30 cellular contexts compared by ENCODE assay signal in the genomic region with DNA sequence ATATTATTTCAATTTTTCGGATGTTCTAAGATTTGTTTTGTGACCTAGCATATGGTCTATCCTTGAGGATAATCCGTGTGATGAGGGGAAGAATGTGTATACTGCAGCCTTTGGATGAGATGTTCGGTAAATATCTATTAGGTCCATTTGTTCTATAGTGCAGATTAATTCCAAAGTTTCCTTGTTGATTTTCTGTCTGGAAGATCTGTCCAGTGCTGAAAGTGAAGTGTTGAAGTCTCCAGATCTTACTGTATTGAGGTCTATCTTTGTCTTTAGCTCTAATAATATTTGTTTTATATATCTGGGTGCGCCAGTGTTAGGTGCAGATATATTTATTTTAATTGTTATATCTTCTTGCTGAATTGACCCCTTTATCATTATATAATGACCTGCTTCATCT. TPM values are rescaled to one million over a fixed set of nuclear protein-coding genes. Genes with fewer than 3 reads are reported as not detected.
"Had no signal": no experiment of that assay in that cellular context is flagged by ENCODE, and none has a peak within 500 bp of the region (broad histone marks: within the 10 kb centered on the region; RNA-seq: fewer than 3 reads in every experiment).

No MANE protein-coding gene starts in this region.

- H3K36me3 ChIP-seq: ascending aorta, cardiac muscle cell had no signal

- ATAC-seq: activated CD8-positive, alpha-beta memory T cell treated with anti-CD3 and anti-CD28 coated beads, Interleukin-2, amount 10 ng/mL, durations not matched to agents 7 days and 5 days; activated CD8-positive, alpha-beta T cell treated with anti-CD3 and anti-CD28 coated beads, Interleukin-2, amount 10 ng/mL, durations not matched to agents 7 days and 5 days; activated naive CD8-positive, alpha-beta T cell treated with anti-CD3 and anti-CD28 coated beads, Interleukin-2, amount 50 U/mL, for 24 hours had no signal

- H3K9me3 ChIP-seq: ascending aorta had no signal

- H3K27me3 ChIP-seq: ascending aorta, cardiac muscle cell had no signal

- FAIRE-seq: bronchial epithelial cell, TTC549 had no signal

- H3K4me3 ChIP-seq: ascending aorta, cardiac muscle cell had no signal

- DNase-seq: activated B cell treated with CpG ODN at 0.5 μM for 24 hours; activated CD4-positive, alpha-beta memory T cell treated with anti-CD3 and anti-CD28 coated beads, Interleukin-2, amount 10 ng/mL, durations not matched to agents 7 days and 5 days; activated CD4-positive, alpha-beta T cell treated with anti-CD3 and anti-CD28 coated beads for 4 hours; activated CD4-positive, alpha-beta T cell treated with anti-CD3 and anti-CD28 coated beads, Interleukin-2, amount 10 ng/mL, durations not matched to agents 24 days and 14 days; activated CD4-positive, alpha-beta T cell treated with anti-CD3 and anti-CD28 coated beads, Interleukin-2, amount 50 U/mL, for 48 hours; activated CD4-positive, CD25-positive, alpha-beta regulatory T cell treated with anti-CD3 and anti-CD28 coated beads, Interleukin-2, amount 50 U/mL, for 72 hours; activated CD8-positive, alpha-beta memory T cell treated with anti-CD3 and anti-CD28 coated beads for 24 hours; activated CD8-positive, alpha-beta memory T cell treated with anti-CD3 and anti-CD28 coated beads, Interleukin-2, amount 10 ng/mL, durations not matched to agents 7 days and 5 days; activated CD8-positive, alpha-beta memory T cell treated with anti-CD3 and anti-CD28 coated beads, Interleukin-2, amount 50 U/mL, for 48 hours; activated CD8-positive, alpha-beta T cell treated with anti-CD3 and anti-CD28 coated beads, Interleukin-2, amount 10 ng/mL, durations not matched to agents 7 days and 5 days; activated effector memory CD4-positive, alpha-beta T cell treated with Interleukin-2 at 50 U/mL for 16 hours; activated gamma-delta T cell; activated naive CD4-positive, alpha-beta T cell treated with anti-CD3 and anti-CD28 coated beads, Interleukin-2, amount 10 ng/mL, durations not matched to agents 7 days and 5 days; activated naive CD4-positive, alpha-beta T cell treated with Interleukin-2 at 50 U/mL for 16 hours; activated naive CD8-positive, alpha-beta T cell treated with anti-CD3 and anti-CD28 coated beads, Interleukin-2, amount 10 ng/mL, durations not matched to agents 7 days and 5 days; activated naive CD8-positive, alpha-beta T cell treated with anti-CD3 and anti-CD28 coated beads, Interleukin-2, amount 50 U/mL, for 24 hours; activated T-cell treated with anti-CD3 and anti-CD28 coated beads, Interleukin-2, amount 50 U/mL, for 24 hours; activated T-cell treated with anti-CD3 and anti-CD28 coated beads, Interleukin-2, amount 50 U/mL, for 48 hours; amygdala; anterior cingulate cortex; caudate nucleus; cerebellar nuclear complex; T-helper 2 cell; T-helper 9 cell had no signal

- H3K4me1 ChIP-seq: ascending aorta had no signal

- H3K27ac ChIP-seq: ascending aorta, cardiac muscle cell, VCaP had no signal

RNA-seq across cellular contexts. Expression of gene SNAP91, which starts 32.2 kb away (rescaled TPM):
- total RNA-seq: activated B cell treated with CpG ODN at 0.5 μM for 24 hours; activated CD4-positive, alpha-beta memory T cell treated with anti-CD3 and anti-CD28 coated beads, Interleukin-2, amount 10 ng/mL, durations not matched to agents 7 days and 5 days; activated CD4-positive, alpha-beta T cell treated with anti-CD3 and anti-CD28 coated beads, Interleukin-2, amount 10 ng/mL, durations not matched to agents 24 days and 14 days; activated CD8-positive, alpha-beta memory T cell treated with anti-CD3 and anti-CD28 coated beads, Interleukin-2, amount 10 ng/mL, durations not matched to agents 7 days and 5 days; activated CD8-positive, alpha-beta T cell treated with anti-CD3 and anti-CD28 coated beads, Interleukin-2, amount 10 ng/mL, durations not matched to agents 7 days and 5 days; activated naive CD8-positive, alpha-beta T cell treated with anti-CD3 and anti-CD28 coated beads, Interleukin-2, amount 10 ng/mL, durations not matched to agents 7 days and 5 days; activated T-helper 2 cell treated with anti-CD3 and anti-CD28 coated beads, Interferon-gamma antibody, Interleukin-2, Interleukin-4, amounts not matched to agents 10 μg/mL and 5 μg/mL and 100 μg/mL, durations not matched to agents 14 hours and 24 hours and 36 hours had no signal
